In genomic region chr1:38527373-38527966, GRCh38 we compare ENCODE assay signal across 9 cellular contexts.
DNase-seq lines count a peak whose midpoint lies in the region; ATAC-seq and TF ChIP-seq lines count a peak whose summit lies in the region.
"Had no signal": no experiment of that assay in that cellular context is flagged by ENCODE, and none has a peak within 500 bp of the region (broad histone marks: within the 10 kb centered on the region; RNA-seq: fewer than 3 reads in every experiment).

No MANE protein-coding gene starts in this region.

- no peaks in the 10 kb centered on the region for H4K20me1 ChIP-seq in BLaER1 treated with 17β-estradiol and CSF1 and Interleukin-3, amounts not matched to agents 10 nM and 100 nM

- no peak overlapping the region for H3K9ac ChIP-seq in BLaER1 treated with 17β-estradiol and CSF1 and Interleukin-3, amounts not matched to agents 10 nM and 100 nM

- intact Hi-C loops in left ventricle myocardium inferior (cut with micrococcal nuclease): no loop called here

- TF ChIP-seq EP300 in gastroesophageal sphincter (IDR thresholded peaks at IDR 0.05): no peak

- no peaks in the 10 kb centered on the region for H3K27me3 ChIP-seq in BLaER1 treated with 17β-estradiol and CSF1 and Interleukin-3, amounts not matched to agents 10 nM and 100 nM
- H3K27me3 ChIP-seq in left ventricle myocardium inferior (ENCODE audit: low read depth) (peaks cover 66% of the 10 kb centered on the region), gastroesophageal sphincter (peaks cover 57% of the 10 kb centered on the region)

- 75 to 90% methylated on average over 2 to 6 of the region's 6 CpGs for WGBS in gastroesophageal sphincter (ENCODE audit: low coverage in 1 of 2), 2 donors

- TF ChIP-seq CTCF in left ventricle myocardium inferior (IDR thresholded peaks at IDR 0.05; ENCODE audit: borderline replicate concordance) (no peak), gastroesophageal sphincter (IDR thresholded peaks at IDR 0.05) (no peak)

- peak; percentile 73 for ATAC-seq in GM19467 (IDR thresholded peaks at IDR 0.05; ENCODE audit: unreplicated experiment)
- ATAC-seq in HG03460 (IDR thresholded peaks at IDR 0.05; ENCODE audit: unreplicated experiment): peak; percentile 64
- no peak for ATAC-seq in gastroesophageal sphincter

- TF ChIP-seq POLR2A in gastroesophageal sphincter (IDR thresholded peaks at IDR 0.05): no peak

- H3K36me3 ChIP-seq in BLaER1 treated with 17β-estradiol and CSF1 and Interleukin-3, amounts not matched to agents 10 nM and 100 nM: no peaks in the 10 kb centered on the region
- H3K36me3 ChIP-seq in left ventricle myocardium inferior (no peaks in the 10 kb centered on the region), gastroesophageal sphincter (no peaks in the 10 kb centered on the region)

- H3K27ac ChIP-seq in BLaER1 treated with 17β-estradiol and CSF1 and Interleukin-3, amounts not matched to agents 10 nM and 100 nM: no peak overlapping the region
- H3K27ac ChIP-seq in left ventricle myocardium inferior (replicated peaks) (no peak overlapping the region), gastroesophageal sphincter (no peak overlapping the region)

- DNase-seq in activated T-cell treated with anti-CD3 and anti-CD28 coated beads for 4 hours (peak; percentile 38), renal cortical epithelial cell (ENCODE audit: low read depth) (peak; percentile 1), left ventricle myocardium inferior (no peak), superior temporal gyrus (ENCODE audit: extremely low spot score) (no peak)
- DNase-seq: DND-41 had no signal

- H3K9me3 ChIP-seq in BLaER1 treated with 17β-estradiol and CSF1 and Interleukin-3, amounts not matched to agents 10 nM and 100 nM (replicated peaks in 1 of 11): no peaks in the 10 kb centered on the region
- no peaks in the 10 kb centered on the region for H3K9me3 ChIP-seq in left ventricle myocardium inferior (replicated peaks)
- H3K9me3 ChIP-seq in gastroesophageal sphincter: no peaks in the 10 kb centered on the region

- no peak overlapping the region for H3K4me3 ChIP-seq in BLaER1 treated with 17β-estradiol and CSF1 and Interleukin-3, amounts not matched to agents 10 nM and 100 nM
- H3K4me3 ChIP-seq in left ventricle myocardium inferior (no peak overlapping the region), gastroesophageal sphincter (no peak overlapping the region)

- peaks cover 0 to 11% (median 7%) of the 10 kb centered on the region in 10 experiments; a peak in 10 of 20 replicates for H3K4me1 ChIP-seq in BLaER1 treated with 17β-estradiol and CSF1 and Interleukin-3, amounts not matched to agents 10 nM and 100 nM
- H3K4me1 ChIP-seq in left ventricle myocardium inferior (no peaks in the 10 kb centered on the region), gastroesophageal sphincter (no peaks in the 10 kb centered on the region)

- peak overlapping the region in 8 of 11 experiments; percentile 7 to 45 (median 31); a peak in 9 of 22 replicates for H3K4me2 ChIP-seq in BLaER1 treated with 17β-estradiol and CSF1 and Interleukin-3, amounts not matched to agents 10 nM and 100 nM

Comparison
In these comparisons a context has a peak if more than half of its experiments do, and no peak if none do; other contexts are left out.
1. DNase-seq: peak in activated T-cell treated with anti-CD3 and anti-CD28 coated beads for 4 hours (single experiment) and renal cortical epithelial cell (single experiment); none in left ventricle myocardium inferior (single experiment) and superior temporal gyrus (single experiment).